1 cellular context compared by ENCODE assay signal in the genomic region with DNA sequence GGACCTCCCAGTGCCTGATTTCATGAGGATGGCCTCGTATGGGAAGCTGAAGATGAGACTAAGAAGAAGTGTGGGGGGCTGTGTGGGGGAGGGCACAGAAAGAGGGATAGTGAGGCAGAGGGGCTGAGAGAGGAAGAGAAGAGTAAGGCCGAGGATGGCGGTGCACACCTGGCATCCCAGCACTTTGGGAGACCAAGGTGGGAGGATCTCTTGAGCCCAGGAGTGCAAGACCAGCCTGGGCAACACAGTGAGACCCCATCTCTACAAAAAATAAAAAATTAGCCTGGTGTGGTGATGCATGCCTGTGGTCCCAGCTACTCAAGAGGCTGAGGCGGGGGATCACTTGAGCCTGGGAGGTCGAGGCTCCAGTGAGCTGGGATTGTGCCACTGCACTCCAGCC.
TF ChIP-seq lines count a peak whose summit lies in the region.

No MANE protein-coding gene starts in this region.

TF ChIP-seq in IMR-90, 13 proteins besides CTCF, POLR2A, EP300 and RAD21:
- TF ChIP-seq BHLHE40 (IDR thresholded peaks at IDR 0.05; ENCODE audit: low read depth, low read length) (no peak), MXI1 (IDR thresholded peaks at IDR 0.05; ENCODE audit: borderline replicate concordance, low read depth, low read length) (no peak), CEBPB (IDR thresholded peaks at IDR 0.05; ENCODE audit: low read depth, low read length) (no peak), RFX5 (IDR thresholded peaks at IDR 0.05; ENCODE audit: low read depth, low read length) (no peak), RCOR1 (IDR thresholded peaks at IDR 0.05; ENCODE audit: insufficient replicate concordance, low read length) (no peak), MAFK (IDR thresholded peaks at IDR 0.05; ENCODE audit: low read depth, low read length) (no peak), MAZ (IDR thresholded peaks at IDR 0.05; ENCODE audit: borderline replicate concordance, low read depth, low read length) (no peak), CHD1 (IDR thresholded peaks at IDR 0.05; ENCODE audit: low read depth, low read length) (no peak), NFE2L2 (IDR thresholded peaks at IDR 0.05; ENCODE audit: low read depth, low read length) (no peak), SMC3 (IDR thresholded peaks at IDR 0.05; ENCODE audit: low read depth, low read length) (no peak), FOS (IDR thresholded peaks at IDR 0.05; ENCODE audit: low read depth, low read length) (no peak)
- TF ChIP-seq, protein P1, sequence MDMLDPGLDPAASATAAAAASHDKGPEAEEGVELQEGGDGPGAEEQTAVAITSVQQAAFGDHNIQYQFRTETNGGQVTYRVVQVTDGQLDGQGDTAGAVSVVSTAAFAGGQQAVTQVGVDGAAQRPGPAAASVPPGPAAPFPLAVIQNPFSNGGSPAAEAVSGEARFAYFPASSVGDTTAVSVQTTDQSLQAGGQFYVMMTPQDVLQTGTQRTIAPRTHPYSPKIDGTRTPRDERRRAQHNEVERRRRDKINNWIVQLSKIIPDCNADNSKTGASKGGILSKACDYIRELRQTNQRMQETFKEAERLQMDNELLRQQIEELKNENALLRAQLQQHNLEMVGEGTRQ (IDR thresholded peaks at IDR 0.05; ENCODE audit: low read depth, low read length) = no peak
- TF ChIP-seq, protein P2, sequence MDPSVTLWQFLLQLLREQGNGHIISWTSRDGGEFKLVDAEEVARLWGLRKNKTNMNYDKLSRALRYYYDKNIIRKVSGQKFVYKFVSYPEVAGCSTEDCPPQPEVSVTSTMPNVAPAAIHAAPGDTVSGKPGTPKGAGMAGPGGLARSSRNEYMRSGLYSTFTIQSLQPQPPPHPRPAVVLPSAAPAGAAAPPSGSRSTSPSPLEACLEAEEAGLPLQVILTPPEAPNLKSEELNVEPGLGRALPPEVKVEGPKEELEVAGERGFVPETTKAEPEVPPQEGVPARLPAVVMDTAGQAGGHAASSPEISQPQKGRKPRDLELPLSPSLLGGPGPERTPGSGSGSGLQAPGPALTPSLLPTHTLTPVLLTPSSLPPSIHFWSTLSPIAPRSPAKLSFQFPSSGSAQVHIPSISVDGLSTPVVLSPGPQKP (IDR thresholded peaks at IDR 0.05; ENCODE audit: borderline replicate concordance, low read depth, low read length) = no peak
